In the genomic region with DNA sequence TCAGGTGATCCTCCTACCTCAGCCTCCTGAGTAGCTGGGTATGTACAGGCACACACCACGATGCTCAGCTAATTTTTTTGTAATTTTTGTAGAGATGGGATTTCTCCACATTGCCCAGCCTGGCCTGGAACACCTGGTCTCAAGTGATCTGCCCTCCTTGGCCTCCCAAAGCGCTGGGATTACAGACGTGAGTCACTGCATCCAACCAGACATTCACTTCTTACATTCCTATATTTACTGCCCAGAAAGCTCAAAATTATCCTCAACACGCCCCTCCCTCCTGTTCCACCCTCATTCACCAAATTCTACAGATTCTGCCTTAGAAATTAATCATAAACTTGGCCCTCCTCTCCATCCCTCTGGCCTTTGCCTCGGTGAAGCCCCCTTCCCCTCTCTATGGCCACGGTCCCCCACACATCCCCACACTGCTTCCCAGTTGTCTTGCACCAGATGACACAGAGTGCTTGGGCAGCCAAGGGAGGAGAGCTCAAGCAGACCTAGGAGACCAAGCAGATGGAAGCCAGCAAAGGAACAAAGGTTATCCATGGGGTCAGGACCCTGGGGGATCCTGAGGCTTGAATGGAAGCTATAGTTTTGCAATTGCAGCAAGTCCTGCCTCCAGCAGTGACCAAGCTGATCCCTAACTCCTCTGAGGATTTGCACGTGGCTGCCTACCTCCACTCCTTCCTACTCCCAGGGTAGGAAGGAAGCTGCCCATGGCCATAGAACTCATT, we compare ENCODE assay signal across 16 cellular contexts.
DNase-seq lines count a peak whose midpoint lies in the region; ATAC-seq, FAIRE-seq and TF ChIP-seq lines count a peak whose summit lies in the region.
"Had no signal": no experiment of that assay in that cellular context is flagged by ENCODE, and none has a peak within 500 bp of the region (broad histone marks: within the 10 kb centered on the region; RNA-seq: fewer than 3 reads in every experiment).

No MANE protein-coding gene starts in this region.

- no peak overlapping the region for H3K4me3 Mint-ChIP-seq in WTC11
- H3K4me3 Mint-ChIP-seq: activated CD4-positive, alpha-beta memory T cell treated with anti-CD3 and anti-CD28 coated beads for 36 hours; B cell had no signal

- POLR2A ChIA-PET in AG04450 (lab: Yijun Ruan, JAX) (no interaction called here), WTC11 (lab: Charles Lee) (interaction anchor here (0.6 kb wide), 1 partner anchor 23 kb away, joined by 5 read pairs; no protein-coding TSS in a partner anchor), OCI-LY7 (lab: Charles Lee) (interaction anchor here (0.7 to 1.0 kb wide), 2 partner anchors 214 to 551 kb away, joined by 3 read pairs; no protein-coding TSS in a partner anchor)

- FAIRE-seq in H54 (lab: Jason Lieb, UNC) = no peak
- FAIRE-seq: frontal cortex had no signal

- intact Hi-C loops in left ventricle myocardium superior (cut with micrococcal nuclease) = no loop called here
- intact Hi-C loops in OCI-LY7 (cut with micrococcal nuclease; ENCODE audit: unreplicated experiment) = no loop called here

- H3K79me2 ChIP-seq in OCI-LY7 (ENCODE audit: insufficient read depth, low read depth, low read length) = no peaks in the 10 kb centered on the region

- BruUV-seq in OCI-LY7 (replicated peaks; lab: Mats Ljungman, UMichigan) = no TSS peak

- peaks cover 16% of the 10 kb centered on the region for H3K27me3 Mint-ChIP-seq in WTC11 (ENCODE audit: low read depth)
- H3K27me3 Mint-ChIP-seq: activated CD4-positive, alpha-beta memory T cell treated with anti-CD3 and anti-CD28 coated beads for 36 hours; B cell had no signal

- CTCF ChIA-PET in AG04450 (lab: Charles Lee) (no interaction called here), WTC11 (lab: Charles Lee) (interaction anchor here (1.0 kb wide), 1 partner anchor 54 kb away, joined by 3 read pairs; no protein-coding TSS in a partner anchor), OCI-LY7 (lab: Charles Lee; ENCODE audit: unreplicated experiment) (interaction anchor here (1.6 kb wide), 1 partner anchor 91 kb away, joined by 4 read pairs; no protein-coding TSS in a partner anchor)

- TF ChIP-seq POLR2A in GM18505 (IDR thresholded peaks at IDR 0.05; ENCODE audit: borderline replicate concordance, extremely low read depth, insufficient read depth, insufficient read length) (no peak), H54 (IDR thresholded peaks at IDR 0.05; ENCODE audit: low read depth, low read length) (no peak)

- H3K4me2 ChIP-seq in OCI-LY7 (ENCODE audit: low read length) = no peak overlapping the region

- no peaks in the 10 kb centered on the region for H3K27me3 ChIP-seq in AG04450 (ENCODE audit: control insufficient read depth, insufficient read depth, low read length)

- H2AFZ ChIP-seq in OCI-LY7 (ENCODE audit: low read length) = no peak overlapping the region

- H3K27ac Mint-ChIP-seq in WTC11 = no peak overlapping the region
- H3K27ac Mint-ChIP-seq: activated CD4-positive, alpha-beta memory T cell treated with anti-CD3 and anti-CD28 coated beads for 36 hours; B cell had no signal

- H4K20me1 ChIP-seq in OCI-LY7 (ENCODE audit: insufficient read depth, low read length) = no peaks in the 10 kb centered on the region

- H3K27ac ChIP-seq in AG04450 (ENCODE audit: low read depth, low read length) (peak overlapping the region; percentile 75), OCI-LY7 (ENCODE audit: low read depth, low read length, poor library complexity, severe bottlenecking) (no peak overlapping the region)

- ATAC-seq in WTC11 = peak; percentile 49
- ATAC-seq in left ventricle myocardium superior = peak; percentile 58
- ATAC-seq in GM18505 (IDR thresholded peaks at IDR 0.05; ENCODE audit: unreplicated experiment) = no peak

- H3K9me3 Mint-ChIP-seq in WTC11 = peaks cover 5% of the 10 kb centered on the region; the same call in 1 of the 2 replicates

- DNase-seq in AG04450 (ENCODE audit: low read depth, low spot score) (no peak), Daoy (ENCODE audit: low read depth) (peak; percentile 29), WTC11 (ENCODE audit: low spot score) (no peak), left ventricle myocardium superior (no peak), OCI-LY7 (ENCODE audit: low spot score) (no peak), pons (ENCODE audit: low spot score) (no peak), H54 (ENCODE audit: insufficient read length, low spot score) (no peak)
- DNase-seq: activated CD4-positive, alpha-beta memory T cell treated with anti-CD3 and anti-CD28 coated beads for 36 hours; activated effector memory CD4-positive, alpha-beta T cell treated with anti-CD3 and anti-CD28 coated beads, Interleukin-2, amount 50 U/mL, for 16 hours; central memory CD4-positive, alpha-beta T cell; DMS153; NCI-H2107; SHP77 had no signal

- H3K36me3 Mint-ChIP-seq in WTC11 = no peaks in the 10 kb centered on the region

- TF ChIP-seq CTCF in AG04450 (IDR thresholded peaks at IDR 0.05; ENCODE audit: low read depth, low read length) = no peak
- TF ChIP-seq CTCF in WTC11 (IDR thresholded peaks at IDR 0.05) = no peak
- no peak for TF ChIP-seq CTCF in OCI-LY7 (conservative IDR thresholded peaks at IDR 0.05; ENCODE audit: low read length)

- H3K4me3 ChIP-seq in AG04450 (ENCODE audit: low read depth, low read length) = no peak overlapping the region
- H3K4me3 ChIP-seq in OCI-LY7 (ENCODE audit: low read depth, low read length, poor library complexity, severe bottlenecking) = no peak overlapping the region

- no peaks in the 10 kb centered on the region for H3K9me2 ChIP-seq in OCI-LY7 (ENCODE audit: insufficient read depth, low read length)

- no peaks in the 10 kb centered on the region for H3K36me3 ChIP-seq in OCI-LY7 (ENCODE audit: insufficient read depth, low read length)

- peaks cover 3% of the 10 kb centered on the region; the same call in 1 of the 2 replicates for H3K9me3 ChIP-seq in AG04450 (ENCODE audit: control insufficient read depth, insufficient read depth, low read length)
- H3K9me3 ChIP-seq in OCI-LY7 (ENCODE audit: low read length) = peaks cover 7% of the 10 kb centered on the region; the same call in 1 of the 2 replicates

- H3K4me1 ChIP-seq in OCI-LY7 (ENCODE audit: insufficient read depth, low read length, poor library complexity, severe bottlenecking) = peaks cover 6% of the 10 kb centered on the region

- peaks cover 54% of the 10 kb centered on the region for H3K4me1 Mint-ChIP-seq in WTC11

TF ChIP-seq in WTC11, 78 proteins besides CTCF, POLR2A, EP300 and RAD21 (continues in another document):
- no peak for TF ChIP-seq ZNF317 (CRISPR knock-in tag; IDR thresholded peaks at IDR 0.05; ENCODE audit: borderline replicate concordance, low read depth)
- TF ChIP-seq FOXJ3 (CRISPR knock-in tag; IDR thresholded peaks at IDR 0.05; ENCODE audit: borderline replicate concordance) = no peak
- TF ChIP-seq SOX15 (CRISPR knock-in tag; IDR thresholded peaks at IDR 0.05) = no peak
- no peak for TF ChIP-seq SP1 (CRISPR knock-in tag; conservative IDR thresholded peaks at IDR 0.05)
- TF ChIP-seq, protein P1, sequence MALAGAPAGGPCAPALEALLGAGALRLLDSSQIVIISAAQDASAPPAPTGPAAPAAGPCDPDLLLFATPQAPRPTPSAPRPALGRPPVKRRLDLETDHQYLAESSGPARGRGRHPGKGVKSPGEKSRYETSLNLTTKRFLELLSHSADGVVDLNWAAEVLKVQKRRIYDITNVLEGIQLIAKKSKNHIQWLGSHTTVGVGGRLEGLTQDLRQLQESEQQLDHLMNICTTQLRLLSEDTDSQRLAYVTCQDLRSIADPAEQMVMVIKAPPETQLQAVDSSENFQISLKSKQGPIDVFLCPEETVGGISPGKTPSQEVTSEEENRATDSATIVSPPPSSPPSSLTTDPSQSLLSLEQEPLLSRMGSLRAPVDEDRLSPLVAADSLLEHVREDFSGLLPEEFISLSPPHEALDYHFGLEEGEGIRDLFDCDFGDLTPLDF (CRISPR knock-in tag; IDR thresholded peaks at IDR 0.05) = no peak
- TF ChIP-seq TCF7 (CRISPR knock-in tag; IDR thresholded peaks at IDR 0.05; ENCODE audit: low read depth) = no peak
- TF ChIP-seq, protein P2, sequence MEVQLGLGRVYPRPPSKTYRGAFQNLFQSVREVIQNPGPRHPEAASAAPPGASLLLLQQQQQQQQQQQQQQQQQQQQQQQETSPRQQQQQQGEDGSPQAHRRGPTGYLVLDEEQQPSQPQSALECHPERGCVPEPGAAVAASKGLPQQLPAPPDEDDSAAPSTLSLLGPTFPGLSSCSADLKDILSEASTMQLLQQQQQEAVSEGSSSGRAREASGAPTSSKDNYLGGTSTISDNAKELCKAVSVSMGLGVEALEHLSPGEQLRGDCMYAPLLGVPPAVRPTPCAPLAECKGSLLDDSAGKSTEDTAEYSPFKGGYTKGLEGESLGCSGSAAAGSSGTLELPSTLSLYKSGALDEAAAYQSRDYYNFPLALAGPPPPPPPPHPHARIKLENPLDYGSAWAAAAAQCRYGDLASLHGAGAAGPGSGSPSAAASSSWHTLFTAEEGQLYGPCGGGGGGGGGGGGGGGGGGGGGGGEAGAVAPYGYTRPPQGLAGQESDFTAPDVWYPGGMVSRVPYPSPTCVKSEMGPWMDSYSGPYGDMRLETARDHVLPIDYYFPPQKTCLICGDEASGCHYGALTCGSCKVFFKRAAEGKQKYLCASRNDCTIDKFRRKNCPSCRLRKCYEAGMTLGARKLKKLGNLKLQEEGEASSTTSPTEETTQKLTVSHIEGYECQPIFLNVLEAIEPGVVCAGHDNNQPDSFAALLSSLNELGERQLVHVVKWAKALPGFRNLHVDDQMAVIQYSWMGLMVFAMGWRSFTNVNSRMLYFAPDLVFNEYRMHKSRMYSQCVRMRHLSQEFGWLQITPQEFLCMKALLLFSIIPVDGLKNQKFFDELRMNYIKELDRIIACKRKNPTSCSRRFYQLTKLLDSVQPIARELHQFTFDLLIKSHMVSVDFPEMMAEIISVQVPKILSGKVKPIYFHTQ (CRISPR knock-in tag; IDR thresholded peaks at IDR 0.05) = no peak
- TF ChIP-seq NFE2L1 (CRISPR knock-in tag; IDR thresholded peaks at IDR 0.05) = no peak
- TF ChIP-seq MYBL2 (CRISPR knock-in tag; IDR thresholded peaks at IDR 0.05) = no peak
